In the genomic region with DNA sequence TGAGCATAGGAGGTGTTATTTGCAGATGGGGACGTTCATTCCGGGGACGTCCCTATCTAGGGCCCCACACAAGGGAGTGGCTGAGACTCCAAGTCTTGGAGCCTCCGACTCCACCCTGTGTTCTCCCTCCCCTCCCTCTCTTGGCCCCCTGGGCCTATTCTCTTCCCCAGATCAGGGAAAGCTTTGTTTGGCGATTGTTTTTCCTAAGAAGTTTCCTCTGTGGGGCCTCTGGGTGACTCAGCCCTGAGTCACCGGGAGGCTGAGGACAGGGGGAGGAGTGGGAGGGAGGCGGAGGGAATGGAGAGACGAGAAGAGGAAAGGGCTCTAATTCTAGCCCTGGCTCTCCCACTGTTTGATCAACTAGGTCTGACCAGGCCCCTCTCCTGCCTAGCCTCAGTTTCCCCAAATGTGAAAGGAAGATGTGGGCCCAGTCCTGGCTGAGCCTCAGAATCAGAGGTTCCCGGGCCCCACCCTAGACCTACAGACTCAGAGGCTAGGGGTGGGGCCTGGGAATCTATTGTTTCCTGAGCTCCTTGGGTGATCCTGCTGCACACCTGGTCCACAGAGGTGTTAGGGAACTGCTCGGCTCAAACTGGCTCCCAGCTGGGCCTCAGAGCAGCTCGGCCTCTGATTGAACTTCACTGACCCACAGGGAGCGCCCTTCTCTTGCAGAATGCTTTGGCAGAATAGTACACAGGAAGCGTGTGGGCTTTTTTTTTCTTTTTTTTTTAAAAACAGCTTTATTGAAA, we compare ENCODE assay signal across 1 cellular context.
TF ChIP-seq lines count a peak whose summit lies in the region.

No MANE protein-coding gene starts in this region.

TF ChIP-seq in HepG2, 621 proteins besides CTCF, POLR2A, EP300 and RAD21 (continued from another document and continues in another):
- TF ChIP-seq, protein P1, sequence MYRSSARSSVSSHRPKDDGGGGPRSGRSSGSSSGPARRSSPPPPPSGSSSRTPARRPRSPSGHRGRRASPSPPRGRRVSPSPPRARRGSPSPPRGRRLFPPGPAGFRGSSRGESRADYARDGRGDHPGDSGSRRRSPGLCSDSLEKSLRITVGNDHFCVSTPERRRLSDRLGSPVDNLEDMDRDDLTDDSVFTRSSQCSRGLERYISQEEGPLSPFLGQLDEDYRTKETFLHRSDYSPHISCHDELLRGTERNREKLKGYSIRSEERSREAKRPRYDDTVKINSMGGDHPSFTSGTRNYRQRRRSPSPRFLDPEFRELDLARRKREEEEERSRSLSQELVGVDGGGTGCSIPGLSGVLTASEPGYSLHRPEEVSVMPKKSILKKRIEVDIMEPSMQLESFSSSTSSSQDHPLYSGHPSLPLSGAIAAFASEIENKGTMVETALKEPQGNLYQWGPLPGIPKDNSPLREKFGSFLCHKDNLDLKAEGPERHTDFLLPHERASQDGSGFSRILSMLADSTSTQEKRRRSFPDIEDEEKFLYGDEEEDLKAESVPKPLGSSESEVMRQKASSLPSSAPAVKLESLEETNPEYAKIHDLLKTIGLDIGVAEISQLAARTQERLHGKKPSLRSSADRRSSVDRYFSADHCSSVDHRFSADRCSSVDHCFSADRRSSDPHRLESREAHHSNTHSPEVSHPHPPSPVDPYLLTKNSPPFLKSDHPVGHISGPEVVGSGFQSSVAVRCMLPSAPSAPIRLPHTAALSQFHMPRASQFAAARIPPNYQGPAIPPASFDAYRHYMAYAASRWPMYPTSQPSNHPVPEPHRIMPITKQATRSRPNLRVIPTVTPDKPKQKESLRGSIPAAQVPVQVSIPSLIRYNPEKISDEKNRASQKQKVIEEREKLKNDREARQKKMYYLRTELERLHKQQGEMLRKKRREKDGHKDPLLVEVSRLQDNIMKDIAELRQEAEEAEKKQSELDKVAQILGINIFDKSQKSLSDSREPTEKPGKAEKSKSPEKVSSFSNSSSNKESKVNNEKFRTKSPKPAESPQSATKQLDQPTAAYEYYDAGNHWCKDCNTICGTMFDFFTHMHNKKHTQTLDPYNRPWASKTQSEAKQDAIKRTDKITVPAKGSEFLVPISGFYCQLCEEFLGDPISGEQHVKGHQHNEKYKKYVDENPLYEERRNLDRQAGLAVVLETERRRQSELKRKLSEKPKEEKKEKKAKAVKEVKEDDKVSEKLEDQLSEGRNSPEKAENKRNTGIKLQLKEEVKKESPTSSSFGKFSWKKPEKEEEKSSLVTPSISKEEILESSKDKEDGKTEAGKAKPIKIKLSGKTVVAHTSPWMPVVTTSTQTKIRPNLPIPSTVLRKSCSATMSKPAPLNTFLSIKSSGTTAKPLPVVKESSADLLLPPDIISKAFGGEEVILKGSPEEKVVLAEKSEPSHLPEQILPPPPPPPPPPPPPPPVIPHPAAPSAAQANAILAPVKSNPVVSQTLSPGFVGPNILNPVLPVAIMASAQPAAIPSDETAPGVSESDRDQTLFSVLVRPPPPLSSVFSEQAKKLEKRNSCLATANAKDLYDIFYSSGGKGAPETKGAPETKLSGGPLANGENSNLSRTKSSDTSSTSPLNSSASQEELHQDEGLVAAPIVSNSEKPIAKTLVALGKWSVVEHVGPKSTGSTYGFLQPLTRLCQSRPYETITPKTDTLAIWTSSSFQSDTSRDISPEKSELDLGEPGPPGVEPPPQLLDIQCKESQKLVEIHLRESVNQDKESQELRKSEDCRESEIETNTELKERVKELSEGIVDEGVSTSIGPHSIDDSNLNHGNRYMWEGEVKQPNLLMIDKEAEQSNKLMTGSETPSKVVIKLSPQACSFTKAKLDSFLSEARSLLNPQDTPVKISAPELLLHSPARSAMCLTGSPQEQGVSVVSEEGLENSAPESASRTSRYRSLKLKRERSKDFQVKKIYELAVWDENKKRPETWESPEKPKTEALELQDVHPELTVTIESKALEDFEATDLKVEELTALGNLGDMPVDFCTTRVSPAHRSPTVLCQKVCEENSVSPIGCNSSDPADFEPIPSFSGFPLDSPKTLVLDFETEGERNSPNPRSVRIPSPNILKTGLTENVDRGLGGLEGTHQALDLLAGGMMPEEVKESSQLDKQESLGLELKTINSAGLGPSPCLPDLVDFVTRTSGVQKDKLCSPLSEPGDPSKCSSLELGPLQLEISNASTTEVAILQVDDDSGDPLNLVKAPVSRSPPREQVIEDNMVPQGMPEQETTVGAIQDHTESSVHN (CRISPR knock-in tag; IDR thresholded peaks at IDR 0.05), result no peak
- TF ChIP-seq NKX3-1 (CRISPR knock-in tag; IDR thresholded peaks at IDR 0.05) (no peak), ZBTB3 (CRISPR knock-in tag; IDR thresholded peaks at IDR 0.05; ENCODE audit: borderline replicate concordance, low read depth) (no peak), SRF (IDR thresholded peaks at IDR 0.05; ENCODE audit: low read depth, low read length) (no peak), SYNCRIP (IDR thresholded peaks at IDR 0.05; ENCODE audit: insufficient read depth, low read depth, low read length) (no peak), NBN (conservative IDR thresholded peaks at IDR 0.05) (no peak), SALL2 (CRISPR knock-in tag; IDR thresholded peaks at IDR 0.05) (no peak), CBFB (CRISPR knock-in tag; IDR thresholded peaks at IDR 0.05) (0 out of 2 replicates have a peak, but pooled peaks have one; percentile 24), SAFB2 (CRISPR knock-in tag; IDR thresholded peaks at IDR 0.05; ENCODE audit: borderline replicate concordance, low read depth) (no peak), ZNF782 (CRISPR knock-in tag; IDR thresholded peaks at IDR 0.05; ENCODE audit: borderline replicate concordance) (no peak), ZNF644 (CRISPR knock-in tag; IDR thresholded peaks at IDR 0.05; ENCODE audit: low read depth) (no peak), ZNF24 (IDR thresholded peaks at IDR 0.05) (no peak), ZNF274 (CRISPR knock-in tag; IDR thresholded peaks at IDR 0.05) (no peak), RELA (CRISPR knock-in tag; IDR thresholded peaks at IDR 0.05) (no peak), CEBPB (IDR thresholded peaks at IDR 0.05; ENCODE audit: borderline replicate concordance, low read depth, low read length) (no peak), GATAD2A (CRISPR knock-in tag; IDR thresholded peaks at IDR 0.05) (peak; percentile 82), MEIS1 (CRISPR knock-in tag; IDR thresholded peaks at IDR 0.05; ENCODE audit: borderline replicate concordance) (no peak), POGZ (CRISPR knock-in tag; IDR thresholded peaks at IDR 0.05) (no peak; the same call in 1 of the 2 replicates), FLYWCH1 (CRISPR knock-in tag; IDR thresholded peaks at IDR 0.05) (no peak), PPARG (CRISPR knock-in tag; conservative IDR thresholded peaks at IDR 0.05) (peak; percentile 38; the same call in 1 of the 2 replicates), KLF6 (CRISPR knock-in tag; IDR thresholded peaks at IDR 0.05) (no peak), TAF1 (CRISPR knock-in tag; IDR thresholded peaks at IDR 0.05) (no peak), SMAD3 (CRISPR knock-in tag; IDR thresholded peaks at IDR 0.05) (0 out of 2 replicates have a peak, but pooled peaks have one; percentile 42), ZNF878 (CRISPR knock-in tag; IDR thresholded peaks at IDR 0.05) (peak; percentile 28; the same call in 1 of the 2 replicates), ZMYM4 (CRISPR knock-in tag; IDR thresholded peaks at IDR 0.05) (no peak; the same call in 1 of the 2 replicates), ZNF121 (CRISPR knock-in tag; IDR thresholded peaks at IDR 0.05) (no peak), MBD4 (IDR thresholded peaks at IDR 0.05; ENCODE audit: borderline replicate concordance, low read length) (no peak)
- TF ChIP-seq, protein P2, sequence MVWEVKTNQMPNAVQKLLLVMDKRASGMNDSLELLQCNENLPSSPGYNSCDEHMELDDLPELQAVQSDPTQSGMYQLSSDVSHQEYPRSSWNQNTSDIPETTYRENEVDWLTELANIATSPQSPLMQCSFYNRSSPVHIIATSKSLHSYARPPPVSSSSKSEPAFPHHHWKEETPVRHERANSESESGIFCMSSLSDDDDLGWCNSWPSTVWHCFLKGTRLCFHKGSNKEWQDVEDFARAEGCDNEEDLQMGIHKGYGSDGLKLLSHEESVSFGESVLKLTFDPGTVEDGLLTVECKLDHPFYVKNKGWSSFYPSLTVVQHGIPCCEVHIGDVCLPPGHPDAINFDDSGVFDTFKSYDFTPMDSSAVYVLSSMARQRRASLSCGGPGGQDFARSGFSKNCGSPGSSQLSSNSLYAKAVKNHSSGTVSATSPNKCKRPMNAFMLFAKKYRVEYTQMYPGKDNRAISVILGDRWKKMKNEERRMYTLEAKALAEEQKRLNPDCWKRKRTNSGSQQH (CRISPR knock-in tag; IDR thresholded peaks at IDR 0.05; ENCODE audit: low read depth), result peak; percentile 73; the same call in 1 of the 2 replicates
- TF ChIP-seq, protein P3, sequence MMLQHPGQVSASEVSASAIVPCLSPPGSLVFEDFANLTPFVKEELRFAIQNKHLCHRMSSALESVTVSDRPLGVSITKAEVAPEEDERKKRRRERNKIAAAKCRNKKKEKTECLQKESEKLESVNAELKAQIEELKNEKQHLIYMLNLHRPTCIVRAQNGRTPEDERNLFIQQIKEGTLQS (CRISPR knock-in tag; IDR thresholded peaks at IDR 0.05), result peak; percentile 95
- TF ChIP-seq, protein P4, sequence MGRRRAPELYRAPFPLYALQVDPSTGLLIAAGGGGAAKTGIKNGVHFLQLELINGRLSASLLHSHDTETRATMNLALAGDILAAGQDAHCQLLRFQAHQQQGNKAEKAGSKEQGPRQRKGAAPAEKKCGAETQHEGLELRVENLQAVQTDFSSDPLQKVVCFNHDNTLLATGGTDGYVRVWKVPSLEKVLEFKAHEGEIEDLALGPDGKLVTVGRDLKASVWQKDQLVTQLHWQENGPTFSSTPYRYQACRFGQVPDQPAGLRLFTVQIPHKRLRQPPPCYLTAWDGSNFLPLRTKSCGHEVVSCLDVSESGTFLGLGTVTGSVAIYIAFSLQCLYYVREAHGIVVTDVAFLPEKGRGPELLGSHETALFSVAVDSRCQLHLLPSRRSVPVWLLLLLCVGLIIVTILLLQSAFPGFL (CRISPR knock-in tag; IDR thresholded peaks at IDR 0.05), result no peak
- TF ChIP-seq, protein P5, sequence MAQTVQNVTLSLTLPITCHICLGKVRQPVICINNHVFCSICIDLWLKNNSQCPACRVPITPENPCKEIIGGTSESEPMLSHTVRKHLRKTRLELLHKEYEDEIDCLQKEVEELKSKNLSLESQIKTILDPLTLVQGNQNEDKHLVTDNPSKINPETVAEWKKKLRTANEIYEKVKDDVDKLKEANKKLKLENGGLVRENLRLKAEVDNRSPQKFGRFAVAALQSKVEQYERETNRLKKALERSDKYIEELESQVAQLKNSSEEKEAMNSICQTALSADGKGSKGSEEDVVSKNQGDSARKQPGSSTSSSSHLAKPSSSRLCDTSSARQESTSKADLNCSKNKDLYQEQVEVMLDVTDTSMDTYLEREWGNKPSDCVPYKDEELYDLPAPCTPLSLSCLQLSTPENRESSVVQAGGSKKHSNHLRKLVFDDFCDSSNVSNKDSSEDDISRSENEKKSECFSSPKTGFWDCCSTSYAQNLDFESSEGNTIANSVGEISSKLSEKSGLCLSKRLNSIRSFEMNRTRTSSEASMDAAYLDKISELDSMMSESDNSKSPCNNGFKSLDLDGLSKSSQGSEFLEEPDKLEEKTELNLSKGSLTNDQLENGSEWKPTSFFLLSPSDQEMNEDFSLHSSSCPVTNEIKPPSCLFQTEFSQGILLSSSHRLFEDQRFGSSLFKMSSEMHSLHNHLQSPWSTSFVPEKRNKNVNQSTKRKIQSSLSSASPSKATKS (CRISPR knock-in tag; IDR thresholded peaks at IDR 0.05), result no peak
- TF ChIP-seq, protein P6, sequence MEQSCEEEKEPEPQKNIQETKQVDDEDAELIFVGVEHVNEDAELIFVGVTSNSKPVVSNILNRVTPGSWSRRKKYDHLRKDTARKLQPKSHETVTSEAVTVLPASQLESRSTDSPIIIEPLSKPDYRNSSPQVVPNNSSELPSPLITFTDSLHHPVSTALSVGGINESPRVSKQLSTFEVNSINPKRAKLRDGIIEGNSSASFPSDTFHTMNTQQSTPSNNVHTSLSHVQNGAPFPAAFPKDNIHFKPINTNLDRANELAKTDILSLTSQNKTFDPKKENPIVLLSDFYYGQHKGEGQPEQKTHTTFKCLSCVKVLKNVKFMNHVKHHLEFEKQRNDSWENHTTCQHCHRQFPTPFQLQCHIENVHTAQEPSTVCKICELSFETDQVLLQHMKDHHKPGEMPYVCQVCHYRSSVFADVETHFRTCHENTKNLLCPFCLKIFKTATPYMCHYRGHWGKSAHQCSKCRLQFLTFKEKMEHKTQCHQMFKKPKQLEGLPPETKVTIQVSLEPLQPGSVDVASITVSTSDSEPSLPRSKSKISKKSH (CRISPR knock-in tag; IDR thresholded peaks at IDR 0.05; ENCODE audit: borderline replicate concordance), result peak; percentile 43; the same call in 1 of the 2 replicates
- TF ChIP-seq, protein P7, sequence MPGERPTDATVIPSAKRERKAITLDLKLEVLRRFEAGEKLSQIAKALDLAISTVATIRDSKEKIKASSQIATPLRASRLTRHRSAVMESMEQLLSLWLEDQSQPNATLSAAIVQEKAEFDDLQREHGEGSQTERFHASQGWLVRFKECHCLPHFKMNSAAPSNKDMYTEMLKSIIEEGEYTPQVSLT (CRISPR knock-in tag; IDR thresholded peaks at IDR 0.05; ENCODE audit: borderline replicate concordance, low read depth), result no peak
- TF ChIP-seq, protein P8, sequence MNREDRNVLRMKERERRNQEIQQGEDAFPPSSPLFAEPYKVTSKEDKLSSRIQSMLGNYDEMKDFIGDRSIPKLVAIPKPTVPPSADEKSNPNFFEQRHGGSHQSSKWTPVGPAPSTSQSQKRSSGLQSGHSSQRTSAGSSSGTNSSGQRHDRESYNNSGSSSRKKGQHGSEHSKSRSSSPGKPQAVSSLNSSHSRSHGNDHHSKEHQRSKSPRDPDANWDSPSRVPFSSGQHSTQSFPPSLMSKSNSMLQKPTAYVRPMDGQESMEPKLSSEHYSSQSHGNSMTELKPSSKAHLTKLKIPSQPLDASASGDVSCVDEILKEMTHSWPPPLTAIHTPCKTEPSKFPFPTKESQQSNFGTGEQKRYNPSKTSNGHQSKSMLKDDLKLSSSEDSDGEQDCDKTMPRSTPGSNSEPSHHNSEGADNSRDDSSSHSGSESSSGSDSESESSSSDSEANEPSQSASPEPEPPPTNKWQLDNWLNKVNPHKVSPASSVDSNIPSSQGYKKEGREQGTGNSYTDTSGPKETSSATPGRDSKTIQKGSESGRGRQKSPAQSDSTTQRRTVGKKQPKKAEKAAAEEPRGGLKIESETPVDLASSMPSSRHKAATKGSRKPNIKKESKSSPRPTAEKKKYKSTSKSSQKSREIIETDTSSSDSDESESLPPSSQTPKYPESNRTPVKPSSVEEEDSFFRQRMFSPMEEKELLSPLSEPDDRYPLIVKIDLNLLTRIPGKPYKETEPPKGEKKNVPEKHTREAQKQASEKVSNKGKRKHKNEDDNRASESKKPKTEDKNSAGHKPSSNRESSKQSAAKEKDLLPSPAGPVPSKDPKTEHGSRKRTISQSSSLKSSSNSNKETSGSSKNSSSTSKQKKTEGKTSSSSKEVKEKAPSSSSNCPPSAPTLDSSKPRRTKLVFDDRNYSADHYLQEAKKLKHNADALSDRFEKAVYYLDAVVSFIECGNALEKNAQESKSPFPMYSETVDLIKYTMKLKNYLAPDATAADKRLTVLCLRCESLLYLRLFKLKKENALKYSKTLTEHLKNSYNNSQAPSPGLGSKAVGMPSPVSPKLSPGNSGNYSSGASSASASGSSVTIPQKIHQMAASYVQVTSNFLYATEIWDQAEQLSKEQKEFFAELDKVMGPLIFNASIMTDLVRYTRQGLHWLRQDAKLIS (CRISPR knock-in tag; IDR thresholded peaks at IDR 0.05), result no peak
- TF ChIP-seq, protein P9, sequence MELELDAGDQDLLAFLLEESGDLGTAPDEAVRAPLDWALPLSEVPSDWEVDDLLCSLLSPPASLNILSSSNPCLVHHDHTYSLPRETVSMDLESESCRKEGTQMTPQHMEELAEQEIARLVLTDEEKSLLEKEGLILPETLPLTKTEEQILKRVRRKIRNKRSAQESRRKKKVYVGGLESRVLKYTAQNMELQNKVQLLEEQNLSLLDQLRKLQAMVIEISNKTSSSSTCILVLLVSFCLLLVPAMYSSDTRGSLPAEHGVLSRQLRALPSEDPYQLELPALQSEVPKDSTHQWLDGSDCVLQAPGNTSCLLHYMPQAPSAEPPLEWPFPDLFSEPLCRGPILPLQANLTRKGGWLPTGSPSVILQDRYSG (CRISPR knock-in tag; IDR thresholded peaks at IDR 0.05), result no peak
